ENCODE assay signal across 7 cellular contexts in the genomic region with DNA sequence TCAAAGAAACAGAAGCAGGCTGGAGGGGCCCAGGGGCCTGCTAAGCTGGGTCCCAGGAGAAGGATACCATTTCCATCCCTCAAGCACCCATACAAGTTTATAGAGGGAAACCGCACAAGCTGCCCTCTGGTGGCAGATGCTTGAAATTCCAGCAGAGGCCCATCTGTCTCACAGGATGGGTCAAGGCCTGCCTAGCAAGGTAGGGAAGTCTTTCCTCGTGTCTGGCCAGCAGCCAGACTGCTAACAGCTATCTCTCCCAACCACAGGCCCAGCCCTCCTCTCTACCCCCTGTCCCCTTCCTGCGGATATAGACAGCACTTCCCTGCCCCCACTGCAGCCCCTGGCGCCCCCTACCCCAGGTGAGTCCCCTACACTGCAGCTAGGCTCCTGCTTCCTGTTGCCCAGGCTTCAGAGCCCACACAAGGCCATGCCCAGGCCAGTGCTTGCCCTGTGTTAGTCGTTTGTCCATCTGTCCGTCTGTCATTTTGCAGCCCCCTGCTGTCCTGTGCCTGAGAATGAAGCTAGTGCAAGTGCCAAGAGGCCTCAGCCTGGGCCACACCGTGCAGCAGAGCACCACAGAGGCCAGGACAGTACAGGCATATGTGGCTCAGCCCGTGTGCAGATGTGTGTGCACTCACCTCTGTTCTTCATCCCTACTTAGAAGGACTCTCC. TPM values are rescaled to one million over a fixed set of nuclear protein-coding genes. Genes with fewer than 3 reads are reported as not detected.
DNase-seq lines count a peak whose midpoint lies in the region; ATAC-seq and TF ChIP-seq lines count a peak whose summit lies in the region.

No MANE protein-coding gene starts in this region.

- peak; percentile 88 for TF ChIP-seq CTCF in GM12864 (IDR thresholded peaks at IDR 0.05; ENCODE audit: low read depth, low read length, missing control alignments)
- peak; percentile 83 for TF ChIP-seq CTCF in epithelial cell of proximal tubule (conservative IDR thresholded peaks at IDR 0.05; ENCODE audit: low read depth, low read length)
- TF ChIP-seq CTCF in upper lobe of right lung (IDR thresholded peaks at IDR 0.05) = peak; percentile 79

- intact Hi-C loops in activated CD4-positive, alpha-beta memory T cell treated with anti-CD3 and anti-CD28 coated beads for 36 hours (cut with micrococcal nuclease) = loop anchor here (1.0 kb wide), 2 partner anchors 8 to 101 kb away; no protein-coding TSS in a partner anchor
- intact Hi-C loops in upper lobe of right lung (cut with DNase I) = loop anchor here (5.0 kb wide), 1 partner anchor 38 kb away; no protein-coding TSS in a partner anchor

- H3K27me3 ChIP-seq in upper lobe of right lung = no peaks in the 10 kb centered on the region

- H3K36me3 Mint-ChIP-seq in activated CD4-positive, alpha-beta memory T cell treated with anti-CD3 and anti-CD28 coated beads for 36 hours = peaks cover 63% of the 10 kb centered on the region

- peak; percentile 28 for ATAC-seq in HG03108 (IDR thresholded peaks at IDR 0.05; ENCODE audit: unreplicated experiment)
- peak; percentile 77 for ATAC-seq in upper lobe of right lung

- POLR2A ChIA-PET in activated CD4-positive, alpha-beta memory T cell treated with anti-CD3 and anti-CD28 coated beads for 36 hours (lab: Charles Lee) = interaction anchor here (1.1 to 6.4 kb wide), 6 partner anchors 10 to 135 kb away, joined by 3 to 43 read pairs (median 4); a partner anchor contains a TSS

- no peaks in the 10 kb centered on the region for H3K9me3 ChIP-seq in upper lobe of right lung

- H3K9me3 Mint-ChIP-seq in activated CD4-positive, alpha-beta memory T cell treated with anti-CD3 and anti-CD28 coated beads for 36 hours = no peaks in the 10 kb centered on the region

- H3K27ac ChIP-seq in upper lobe of right lung = no peak overlapping the region

- H3K4me1 ChIP-seq in upper lobe of right lung = no peaks in the 10 kb centered on the region

- H3K4me3 Mint-ChIP-seq in activated CD4-positive, alpha-beta memory T cell treated with anti-CD3 and anti-CD28 coated beads for 36 hours = no peak overlapping the region

- peaks cover 57% of the 10 kb centered on the region for H3K4me1 Mint-ChIP-seq in activated CD4-positive, alpha-beta memory T cell treated with anti-CD3 and anti-CD28 coated beads for 36 hours (ENCODE audit: low read depth)

- DNase-seq in GM12864 (ENCODE audit: low read depth) = peak; percentile 42
- peak; percentile 7 for DNase-seq in NCI-H748 treated with DMSO at 0.1 percent for 48 hours (lab: John Stamatoyannopoulos, UW)
- peak; percentile 81 for DNase-seq in activated CD4-positive, alpha-beta memory T cell treated with anti-CD3 and anti-CD28 coated beads for 36 hours
- no peak for DNase-seq in epithelial cell of proximal tubule (ENCODE audit: low read depth)
- DNase-seq in mucosa of gallbladder (ENCODE audit: low spot score) = peak; percentile 80
- peak; percentile 67 for DNase-seq in upper lobe of right lung

- no peak overlapping the region for H3K27ac Mint-ChIP-seq in activated CD4-positive, alpha-beta memory T cell treated with anti-CD3 and anti-CD28 coated beads for 36 hours

- no peaks in the 10 kb centered on the region for H3K27me3 Mint-ChIP-seq in activated CD4-positive, alpha-beta memory T cell treated with anti-CD3 and anti-CD28 coated beads for 36 hours

- H3K36me3 ChIP-seq in upper lobe of right lung = peaks cover 51% of the 10 kb centered on the region

- CTCF ChIA-PET in activated CD4-positive, alpha-beta memory T cell treated with anti-CD3 and anti-CD28 coated beads for 36 hours (lab: Charles Lee) = interaction anchor here (0.5 to 28.4 kb wide), 32 partner anchors 10 to 598 kb away, joined by 3 to 981 read pairs (median 8); a partner anchor contains a TSS

- H3K4me3 ChIP-seq in GM12864 (ENCODE audit: low read depth, low read length) = no peak overlapping the region
- no peak overlapping the region for H3K4me3 ChIP-seq in epithelial cell of proximal tubule (ENCODE audit: low read depth, low read length)
- no peak overlapping the region for H3K4me3 ChIP-seq in upper lobe of right lung

RNA-seq across cellular contexts. Expression of a gene that starts 26.2 kb away (rescaled TPM):
- 10 to 100 TPM; 59.3 to 65.6 TPM for total RNA-seq in activated CD4-positive, alpha-beta memory T cell treated with anti-CD3 and anti-CD28 coated beads for 36 hours
- total RNA-seq in epithelial cell of proximal tubule (3.5 and 3.6 TPM in 2 replicates), mucosa of gallbladder (7.4 TPM), upper lobe of right lung (7.0 TPM)

RNA-seq across cellular contexts. Expression of a gene that starts 36.1 kb away (rescaled TPM):
- total RNA-seq in activated CD4-positive, alpha-beta memory T cell treated with anti-CD3 and anti-CD28 coated beads for 36 hours = 100 to 1,000 TPM; 284 to 286 TPM
- total RNA-seq in epithelial cell of proximal tubule (210 and 277 TPM in 2 replicates), mucosa of gallbladder (340 TPM), upper lobe of right lung (234 TPM)
